ENCODE assay signal across 10 cellular contexts in the genomic region with DNA sequence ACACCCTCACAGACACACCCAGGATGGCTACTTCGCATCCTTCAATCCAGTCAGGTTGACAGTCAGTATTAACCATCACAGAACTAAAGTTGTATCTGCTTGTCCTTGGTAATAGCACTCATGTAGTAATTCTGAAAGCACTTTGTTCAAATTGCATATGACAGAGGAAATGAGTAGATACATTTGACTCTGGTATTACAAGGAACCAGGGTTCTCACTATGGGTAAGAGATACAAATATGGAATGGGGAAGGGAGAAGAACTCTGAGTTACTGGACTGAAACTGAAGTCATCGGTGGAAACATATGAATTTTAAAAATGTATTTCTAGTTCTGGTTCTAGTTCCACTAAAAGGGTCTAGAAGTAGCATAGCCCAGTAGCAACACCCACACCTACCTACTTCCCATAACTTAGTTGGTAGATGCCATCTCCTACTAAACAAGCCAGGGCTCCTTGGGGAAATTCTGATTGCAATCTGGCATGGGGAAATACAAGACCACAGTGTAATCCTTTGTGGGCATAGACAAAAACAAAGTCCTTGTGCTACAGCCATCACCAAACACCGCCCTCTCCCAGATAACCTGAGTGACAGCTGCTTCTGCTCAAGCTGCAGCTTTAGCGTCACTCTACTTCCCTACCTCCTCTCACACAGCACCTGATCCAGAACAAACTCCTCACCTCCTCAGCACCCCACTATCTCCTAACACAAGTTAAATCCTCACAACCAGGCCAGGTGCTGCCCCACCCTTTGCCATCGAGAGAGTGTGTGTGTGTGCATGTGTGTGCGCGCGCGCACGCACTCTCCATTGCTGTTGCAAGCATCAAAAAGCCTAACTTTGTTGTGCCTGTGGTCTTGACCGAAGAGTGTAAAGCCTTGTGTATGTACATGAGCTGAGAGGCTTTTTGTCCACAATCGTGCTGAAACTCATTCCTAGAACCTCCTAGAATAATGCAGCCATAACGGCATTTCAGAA. TPM values are rescaled to one million over a fixed set of nuclear protein-coding genes. Genes with fewer than 3 reads are reported as not detected.
DNase-seq lines count a peak whose midpoint lies in the region; ATAC-seq and TF ChIP-seq lines count a peak whose summit lies in the region.
"Had no signal": no experiment of that assay in that cellular context is flagged by ENCODE, and none has a peak within 500 bp of the region (broad histone marks: within the 10 kb centered on the region; RNA-seq: fewer than 3 reads in every experiment).

No MANE protein-coding gene starts in this region.

- 89% methylated on average over 13 of the region's 13 CpGs for WGBS in aorta, 2 donors

- H3K27ac ChIP-seq in aorta (ENCODE audit: low read depth in 1 of 2, low read length in 2 of 2) = no peak overlapping the region
- H3K27ac ChIP-seq: uterus had no signal

- H3K9me3 Mint-ChIP-seq in activated CD4-positive, alpha-beta T cell treated with anti-CD3 and anti-CD28 coated beads, Interleukin-2, amount 10 ng/mL, durations not matched to agents 24 days and 14 days = peaks cover 16% of the 10 kb centered on the region

- no peak overlapping the region for H3K4me3 ChIP-seq in aorta (ENCODE audit: low read length in 2 of 2)
- H3K4me3 ChIP-seq in foreskin fibroblast (ENCODE audit: low read depth in 1 of 2, low read length in 2 of 2) = no peak overlapping the region
- H3K4me3 ChIP-seq: uterus had no signal

- peak; percentile 52 for DNase-seq in activated CD4-positive, alpha-beta T cell treated with anti-CD3 and anti-CD28 coated beads, Interleukin-2, amount 10 ng/mL, durations not matched to agents 24 days and 14 days
- no peak for DNase-seq in activated CD4-positive, alpha-beta T cell treated with anti-CD3 and anti-CD28 coated beads for 4 hours
- DNase-seq in myocyte (ENCODE audit: low read depth) = peak; percentile 56
- DNase-seq in activated effector memory CD4-positive, alpha-beta T cell treated with anti-CD3 and anti-CD28 coated beads, Interleukin-2, amount 50 U/mL, for 16 hours = no peak
- no peak for DNase-seq in aorta
- DNase-seq in foreskin fibroblast = no peak
- DNase-seq: effector CD4-positive, alpha-beta T cell; uterus had no signal

- no peaks in the 10 kb centered on the region for H3K4me1 ChIP-seq in aorta (ENCODE audit: control insufficient read depth in 1 of 2, insufficient read depth in 2 of 2, low read length in 2 of 2)
- H3K4me1 ChIP-seq: uterus had no signal

- no peaks in the 10 kb centered on the region for H3K36me3 ChIP-seq in aorta (ENCODE audit: control insufficient read depth in 1 of 2, insufficient read depth in 2 of 2, low read length in 1 of 2)
- H3K36me3 ChIP-seq: uterus had no signal

- peak; percentile 71 for ATAC-seq in GM21723 (IDR thresholded peaks at IDR 0.05; ENCODE audit: unreplicated experiment)
- ATAC-seq in HG03432 (IDR thresholded peaks at IDR 0.05; ENCODE audit: unreplicated experiment) = peak; percentile 78
- ATAC-seq in aorta (ENCODE audit: low FRiP score) = no peak

- no peaks in the 10 kb centered on the region for H3K27me3 Mint-ChIP-seq in activated CD4-positive, alpha-beta T cell treated with anti-CD3 and anti-CD28 coated beads, Interleukin-2, amount 10 ng/mL, durations not matched to agents 24 days and 14 days

- H3K9me3 ChIP-seq in aorta (ENCODE audit: control insufficient read depth, low read length) = peaks cover 10% of the 10 kb centered on the region

- intact Hi-C loops in activated CD4-positive, alpha-beta T cell treated with anti-CD3 and anti-CD28 coated beads, Interleukin-2, amount 10 ng/mL, durations not matched to agents 24 days and 14 days (cut with micrococcal nuclease) = loop anchor here (1.0 to 2.0 kb wide), 3 partner anchors 23 to 82 kb away; no protein-coding TSS in a partner anchor
- intact Hi-C loops in aorta (cut with DNase I) = no loop called here

- no peak for TF ChIP-seq CTCF in foreskin fibroblast (IDR thresholded peaks at IDR 0.05; ENCODE audit: low read depth, low read length)

- H3K27me3 ChIP-seq in aorta (ENCODE audit: control insufficient read depth in 1 of 2, insufficient read depth in 2 of 2, low read length in 1 of 2) = no peaks in the 10 kb centered on the region
- H3K27me3 ChIP-seq: uterus had no signal

- H3K36me3 Mint-ChIP-seq in activated CD4-positive, alpha-beta T cell treated with anti-CD3 and anti-CD28 coated beads, Interleukin-2, amount 10 ng/mL, durations not matched to agents 24 days and 14 days (ENCODE audit: low read depth) = peaks cover 29% of the 10 kb centered on the region

- H3K4me3 Mint-ChIP-seq in activated CD4-positive, alpha-beta T cell treated with anti-CD3 and anti-CD28 coated beads, Interleukin-2, amount 10 ng/mL, durations not matched to agents 24 days and 14 days = no peak overlapping the region

- peak overlapping the region; percentile 51 for H3K27ac Mint-ChIP-seq in activated CD4-positive, alpha-beta T cell treated with anti-CD3 and anti-CD28 coated beads, Interleukin-2, amount 10 ng/mL, durations not matched to agents 24 days and 14 days

- peaks cover 34% of the 10 kb centered on the region for H3K4me1 Mint-ChIP-seq in activated CD4-positive, alpha-beta T cell treated with anti-CD3 and anti-CD28 coated beads, Interleukin-2, amount 10 ng/mL, durations not matched to agents 24 days and 14 days

RNA-seq across cellular contexts. Expression of a gene that starts 31.4 kb away (rescaled TPM):
- 121 and 123 TPM in 2 replicates for total RNA-seq in activated CD4-positive, alpha-beta T cell treated with anti-CD3 and anti-CD28 coated beads, Interleukin-2, amount 10 ng/mL, durations not matched to agents 24 days and 14 days
- total RNA-seq in myocyte (0.16 TPM in 2 replicates), aorta (1 to 10 TPM; 3.1 to 3.2 TPM)
- polyA plus RNA-seq in myocyte (2012) = 0.38 TPM
- polyA plus RNA-seq in aorta = under 1 TPM in 1 of 2 donors, not detected in 1; 0.15 TPM

Comparison
In these comparisons a context has a peak if more than half of its experiments do, and no peak if none do; other contexts are left out.
1. DNase-seq: peak in activated CD4-positive, alpha-beta T cell treated with anti-CD3 and anti-CD28 coated beads, Interleukin-2, amount 10 ng/mL, durations not matched to agents 24 days and 14 days (single experiment) and myocyte (single experiment); none in activated CD4-positive, alpha-beta T cell treated with anti-CD3 and anti-CD28 coated beads for 4 hours (0 of 2), activated effector memory CD4-positive, alpha-beta T cell treated with anti-CD3 and anti-CD28 coated beads, Interleukin-2, amount 50 U/mL, for 16 hours (single experiment), aorta (0 of 2) and foreskin fibroblast (0 of 2).
2. RNA of a gene that starts 31.4 kb away (total RNA-seq): 121 to 123 TPM in activated CD4-positive, alpha-beta T cell treated with anti-CD3 and anti-CD28 coated beads, Interleukin-2, amount 10 ng/mL, durations not matched to agents 24 days and 14 days; 3.1 to 3.2 TPM in aorta and 0.16 TPM in myocyte; every median in the first group is over 10 times any median in the second.